9 cellular contexts compared by ENCODE assay signal in genomic region chr2:172179045-172179742, GRCh38.
DNase-seq lines count a peak whose midpoint lies in the region; ATAC-seq and TF ChIP-seq lines count a peak whose summit lies in the region.
"Had no signal": no experiment of that assay in that cellular context is flagged by ENCODE, and none has a peak within 500 bp of the region (broad histone marks: within the 10 kb centered on the region; RNA-seq: fewer than 3 reads in every experiment).

No MANE protein-coding gene starts in this region.

- H3K9me3 ChIP-seq in colonic mucosa (no peaks in the 10 kb centered on the region), Caco-2 (no peaks in the 10 kb centered on the region)

- DNase-seq in activated naive CD4-positive, alpha-beta T cell treated with anti-CD3 and anti-CD28 coated beads for 36 hours, result peak; percentile 43
- DNase-seq in activated naive CD4-positive, alpha-beta T cell treated with Interleukin-2 at 50 U/mL for 16 hours, result no peak
- peak; percentile 65 for DNase-seq in NK-92 treated with Interleukin-12 subunit alpha and Interleukin-12 subunit beta, amount 100 ng/mL, for 24 hours (lab: John Stamatoyannopoulos, UW)
- DNase-seq in colonic mucosa (peak; percentile 69), dorsolateral prefrontal cortex (no peak), Caco-2 (no peak)
- DNase-seq in stimulated activated effector memory CD8-positive, alpha-beta T cell treated with anti-CD3 and anti-CD28 coated beads, Interleukin-12 subunit alpha, Interleukin-12 subunit beta, amount 100 ng/mL, for 72 hours (ENCODE audit: low spot score in 2 of 2), result no peak
- DNase-seq: AML-193 had no signal

- no peak overlapping the region for H3K4me3 Mint-ChIP-seq in activated naive CD4-positive, alpha-beta T cell treated with anti-CD3 and anti-CD28 coated beads for 36 hours
- no peak overlapping the region for H3K4me3 Mint-ChIP-seq in stimulated activated effector memory CD8-positive, alpha-beta T cell treated with anti-CD3 and anti-CD28 coated beads, Interleukin-12 subunit alpha, Interleukin-12 subunit beta, amount 100 ng/mL, for 72 hours
- no peak overlapping the region for H3K4me3 Mint-ChIP-seq in Caco-2 (ENCODE audit: unreplicated experiment)

- POLR2A ChIA-PET in Caco-2 (lab: Charles Lee), result no interaction called here

- no peaks in the 10 kb centered on the region for H3K27me3 ChIP-seq in colonic mucosa
- H3K27me3 ChIP-seq in dorsolateral prefrontal cortex, result peaks cover 0 to 7% (median 0%) of the 10 kb centered on the region in 45 donors
- H3K27me3 ChIP-seq in Caco-2 (replicated peaks; ENCODE audit: control insufficient read depth, insufficient read depth, low read length), result 0 out of 2 replicates have a peak, but pooled peaks cover 2% of the 10 kb centered on the region

- H3K27me3 Mint-ChIP-seq in activated naive CD4-positive, alpha-beta T cell treated with anti-CD3 and anti-CD28 coated beads for 36 hours (ENCODE audit: low read depth), result no peaks in the 10 kb centered on the region
- H3K27me3 Mint-ChIP-seq in Caco-2 (ENCODE audit: insufficient read depth, unreplicated experiment), result no peaks in the 10 kb centered on the region

- H3K9me3 Mint-ChIP-seq in activated naive CD4-positive, alpha-beta T cell treated with anti-CD3 and anti-CD28 coated beads for 36 hours, result peaks cover 4% of the 10 kb centered on the region
- H3K9me3 Mint-ChIP-seq in stimulated activated effector memory CD8-positive, alpha-beta T cell treated with anti-CD3 and anti-CD28 coated beads, Interleukin-12 subunit alpha, Interleukin-12 subunit beta, amount 100 ng/mL, for 72 hours, result no peaks in the 10 kb centered on the region
- H3K9me3 Mint-ChIP-seq in Caco-2 (ENCODE audit: unreplicated experiment), result no peaks in the 10 kb centered on the region

- H3K4me1 Mint-ChIP-seq in activated naive CD4-positive, alpha-beta T cell treated with anti-CD3 and anti-CD28 coated beads for 36 hours (ENCODE audit: low read depth), result peaks cover 24% of the 10 kb centered on the region
- H3K4me1 Mint-ChIP-seq in stimulated activated effector memory CD8-positive, alpha-beta T cell treated with anti-CD3 and anti-CD28 coated beads, Interleukin-12 subunit alpha, Interleukin-12 subunit beta, amount 100 ng/mL, for 72 hours, result peaks cover 19% of the 10 kb centered on the region
- H3K4me1 Mint-ChIP-seq in Caco-2 (ENCODE audit: low read depth, unreplicated experiment), result peaks cover 15% of the 10 kb centered on the region

- H3K27ac ChIP-seq in colonic mucosa, result no peak overlapping the region
- no peak overlapping the region for H3K27ac ChIP-seq in dorsolateral prefrontal cortex

- CTCF ChIA-PET in activated naive CD4-positive, alpha-beta T cell treated with anti-CD3 and anti-CD28 coated beads for 36 hours (lab: Charles Lee), result interaction anchor here (0.6 to 10.3 kb wide), 4 partner anchors 9 to 486 kb away, joined by 3 to 142 read pairs (median 4); no protein-coding TSS in a partner anchor
- CTCF ChIA-PET in Caco-2 (lab: Charles Lee), result no interaction called here

- no peak for TF ChIP-seq CTCF in colonic mucosa (IDR thresholded peaks at IDR 0.05)
- no peak for TF ChIP-seq CTCF in dorsolateral prefrontal cortex (IDR thresholded peaks at IDR 0.05 in 54 of 56, conservative IDR thresholded peaks at IDR 0.05 in 2 of 56; ENCODE audit: low read depth in 1 of 56, partially characterized antibody in 56 of 56)
- no peak for TF ChIP-seq CTCF in Caco-2 (IDR thresholded peaks at IDR 0.05; ENCODE audit: insufficient read depth in 1 of 2, low read depth in 1 of 2, low read length in 1 of 2, severe bottlenecking in 1 of 2, unreplicated experiment in 1 of 2)

- ATAC-seq in stimulated activated effector memory CD8-positive, alpha-beta T cell treated with anti-CD3 and anti-CD28 coated beads, Interleukin-12 subunit alpha, Interleukin-12 subunit beta, amount 100 ng/mL, for 72 hours, result peak; percentile 92
- ATAC-seq in HG02623 (IDR thresholded peaks at IDR 0.05; ENCODE audit: unreplicated experiment), result no peak

- no peak overlapping the region for H3K9ac ChIP-seq in colonic mucosa (ENCODE audit: low read depth in 2 of 2, low read length in 2 of 2)

- intact Hi-C loops in activated naive CD4-positive, alpha-beta T cell treated with anti-CD3 and anti-CD28 coated beads for 36 hours (cut with micrococcal nuclease), result loop anchor here (2.0 kb wide), 1 partner anchor 18 kb away; no protein-coding TSS in a partner anchor
- intact Hi-C loops in colonic mucosa (cut with DNase I) (no loop called here), dorsolateral prefrontal cortex (cut with DNase I) (no loop called here), Caco-2 (cut with micrococcal nuclease; ENCODE audit: unreplicated experiment) (loop anchor here (10.0 kb wide), 1 partner anchor 536 kb away; no protein-coding TSS in a partner anchor)

- H3K4me3 ChIP-seq in colonic mucosa, result no peak overlapping the region
- no peak overlapping the region for H3K4me3 ChIP-seq in dorsolateral prefrontal cortex
- H3K4me3 ChIP-seq in Caco-2 (ENCODE audit: low read depth, low read length), result no peak overlapping the region

- no peaks in the 10 kb centered on the region for H3K4me1 ChIP-seq in colonic mucosa
- H3K4me1 ChIP-seq in Caco-2, result peaks cover 6% of the 10 kb centered on the region

- no peaks in the 10 kb centered on the region for H3K36me3 ChIP-seq in colonic mucosa
- H3K36me3 ChIP-seq in Caco-2 (ENCODE audit: control insufficient read depth, insufficient read depth, low read length), result no peaks in the 10 kb centered on the region

- H3K36me3 Mint-ChIP-seq in activated naive CD4-positive, alpha-beta T cell treated with anti-CD3 and anti-CD28 coated beads for 36 hours (ENCODE audit: low read depth), result no peaks in the 10 kb centered on the region
- H3K36me3 Mint-ChIP-seq in stimulated activated effector memory CD8-positive, alpha-beta T cell treated with anti-CD3 and anti-CD28 coated beads, Interleukin-12 subunit alpha, Interleukin-12 subunit beta, amount 100 ng/mL, for 72 hours, result no peaks in the 10 kb centered on the region
- no peaks in the 10 kb centered on the region for H3K36me3 Mint-ChIP-seq in Caco-2 (ENCODE audit: insufficient read depth, unreplicated experiment)

- BruUV-seq in Caco-2 (replicated peaks; lab: Mats Ljungman, UMichigan), result no TSS peak

- H3K27ac Mint-ChIP-seq in activated naive CD4-positive, alpha-beta T cell treated with anti-CD3 and anti-CD28 coated beads for 36 hours, result no peak overlapping the region
- H3K27ac Mint-ChIP-seq in stimulated activated effector memory CD8-positive, alpha-beta T cell treated with anti-CD3 and anti-CD28 coated beads, Interleukin-12 subunit alpha, Interleukin-12 subunit beta, amount 100 ng/mL, for 72 hours, result no peak overlapping the region
- no peak overlapping the region for H3K27ac Mint-ChIP-seq in Caco-2 (ENCODE audit: unreplicated experiment)

Comparison
In these comparisons a context has a peak if more than half of its experiments do, and no peak if none do; other contexts are left out.
1. DNase-seq: peak in activated naive CD4-positive, alpha-beta T cell treated with anti-CD3 and anti-CD28 coated beads for 36 hours (single experiment), NK-92 treated with Interleukin-12 subunit alpha and Interleukin-12 subunit beta, amount 100 ng/mL, for 24 hours (single experiment) and colonic mucosa (single experiment); none in activated naive CD4-positive, alpha-beta T cell treated with Interleukin-2 at 50 U/mL for 16 hours (single experiment), stimulated activated effector memory CD8-positive, alpha-beta T cell treated with anti-CD3 and anti-CD28 coated beads, Interleukin-12 subunit alpha, Interleukin-12 subunit beta, amount 100 ng/mL, for 72 hours (0 of 2), dorsolateral prefrontal cortex (0 of 10) and Caco-2 (0 of 2).
2. intact Hi-C loops: an anchor here in activated naive CD4-positive, alpha-beta T cell treated with anti-CD3 and anti-CD28 coated beads for 36 hours (2.0 kb wide) and Caco-2 (10.0 kb wide); none called in colonic mucosa and dorsolateral prefrontal cortex.